ENCODE assay signal across 15 cellular contexts in genomic region chr14:76884394-76884793, GRCh38. TPM values are rescaled to one million over a fixed set of nuclear protein-coding genes. Genes with fewer than 3 reads are reported as not detected.
DNase-seq lines count a peak whose midpoint lies in the region; ATAC-seq and TF ChIP-seq lines count a peak whose summit lies in the region.
"Had no signal": no experiment of that assay in that cellular context is flagged by ENCODE, and none has a peak within 500 bp of the region (broad histone marks: within the 10 kb centered on the region; RNA-seq: fewer than 3 reads in every experiment).

No MANE protein-coding gene starts in this region.

- ATAC-seq in left ventricle myocardium superior (no peak), HG02852 (IDR thresholded peaks at IDR 0.05; ENCODE audit: unreplicated experiment) (no peak)
- ATAC-seq: Panc1 had no signal

- H3K79me2 ChIP-seq in parathyroid adenoma = no peaks in the 10 kb centered on the region

- DNase-seq in right atrium auricular region (ENCODE audit: low spot score) (no peak), left ventricle myocardium superior (no peak), esophagus squamous epithelium (lab: John Stamatoyannopoulos, UW) (no peak), uterus (no peak), NOMO-1 treated with DMSO at 0.1 percent for 48 hours (lab: John Stamatoyannopoulos, UW; ENCODE audit: unreplicated experiment) (no peak), RPMI8226 (no peak)
- DNase-seq: DND-41, NCI-H1092, NCI-H524, SHP77 had no signal

- H3K9me3 ChIP-seq in right atrium auricular region (no peaks in the 10 kb centered on the region), esophagus squamous epithelium (no peaks in the 10 kb centered on the region), parathyroid adenoma (ENCODE audit: control insufficient read depth, low read length) (no peaks in the 10 kb centered on the region), uterus (no peaks in the 10 kb centered on the region)
- H3K9me3 ChIP-seq: BLaER1 treated with 17β-estradiol and CSF1 and Interleukin-3, amounts not matched to agents 10 nM and 100 nM had no signal

- H2AFZ ChIP-seq in parathyroid adenoma = no peak overlapping the region

- H3K4me3 ChIP-seq in right atrium auricular region (no peak overlapping the region), esophagus squamous epithelium (no peak overlapping the region), parathyroid adenoma (ENCODE audit: low read depth, low read length) (no peak overlapping the region), uterus (no peak overlapping the region)
- H3K4me3 ChIP-seq: BLaER1 treated with 17β-estradiol and CSF1 and Interleukin-3, amounts not matched to agents 10 nM and 100 nM had no signal

- H3K27me3 ChIP-seq in right atrium auricular region = no peaks in the 10 kb centered on the region
- no peaks in the 10 kb centered on the region for H3K27me3 ChIP-seq in esophagus squamous epithelium
- H3K27me3 ChIP-seq in parathyroid adenoma (ENCODE audit: control insufficient read depth, insufficient read depth, low read length) = no peaks in the 10 kb centered on the region
- no peaks in the 10 kb centered on the region for H3K27me3 ChIP-seq in uterus
- H3K27me3 ChIP-seq: BLaER1 treated with 17β-estradiol and CSF1 and Interleukin-3, amounts not matched to agents 10 nM and 100 nM had no signal

- H3K4me2 ChIP-seq in parathyroid adenoma (ENCODE audit: low read length) = no peak overlapping the region

- H3K27ac ChIP-seq in right atrium auricular region = peak overlapping the region; percentile 54 to 63
- peak overlapping the region; percentile 19 to 74 (median 52) for H3K27ac ChIP-seq in esophagus squamous epithelium
- H3K27ac ChIP-seq in parathyroid adenoma = peak overlapping the region; percentile 59
- peak overlapping the region; percentile 54 to 62 for H3K27ac ChIP-seq in uterus

- TF ChIP-seq CTCF in right atrium auricular region (IDR thresholded peaks at IDR 0.05) = no peak
- TF ChIP-seq CTCF in esophagus squamous epithelium (IDR thresholded peaks at IDR 0.05) = no peak
- no peak for TF ChIP-seq CTCF in parathyroid adenoma (IDR thresholded peaks at IDR 0.05)
- TF ChIP-seq CTCF in uterus (IDR thresholded peaks at IDR 0.05) = no peak

- intact Hi-C loops in left ventricle myocardium superior (cut with micrococcal nuclease) (no loop called here), esophagus squamous epithelium (cut with DNase I) (no loop called here), uterus (cut with DNase I; ENCODE audit: low total_unique reads) (no loop called here)

- TF ChIP-seq POLR2A in esophagus squamous epithelium (IDR thresholded peaks at IDR 0.05) (no peak), uterus (IDR thresholded peaks at IDR 0.05) (no peak)

- WGBS in esophagus squamous epithelium, 2 donors = 100% methylated on average over 1 of the region's 6 CpGs

- peaks cover 0 to 36% of the 10 kb centered on the region in 2 donors for H3K4me1 ChIP-seq in right atrium auricular region
- H3K4me1 ChIP-seq in esophagus squamous epithelium = peaks cover 0 to 33% (median 0%) of the 10 kb centered on the region in 3 donors
- no peaks in the 10 kb centered on the region for H3K4me1 ChIP-seq in parathyroid adenoma
- no peaks in the 10 kb centered on the region for H3K4me1 ChIP-seq in uterus

- no peak overlapping the region for H3K9ac ChIP-seq in parathyroid adenoma

- H3K36me3 ChIP-seq in right atrium auricular region (no peaks in the 10 kb centered on the region), esophagus squamous epithelium (no peaks in the 10 kb centered on the region), parathyroid adenoma (ENCODE audit: control insufficient read depth, insufficient read depth, low read length) (no peaks in the 10 kb centered on the region), uterus (no peaks in the 10 kb centered on the region)
- H3K36me3 ChIP-seq: BLaER1 treated with 17β-estradiol and CSF1 and Interleukin-3, amounts not matched to agents 10 nM and 100 nM had no signal

RNA-seq across cellular contexts. Expression of gene LRRC74A, which starts 58.2 kb away (rescaled TPM):
- total RNA-seq in right atrium auricular region (not detected), left ventricle myocardium superior (not detected), esophagus squamous epithelium (not detected), uterus (not detected)
- total RNA-seq: MCF 10A had no signal
